ENCODE assay signal across 28 cellular contexts in the genomic region with DNA sequence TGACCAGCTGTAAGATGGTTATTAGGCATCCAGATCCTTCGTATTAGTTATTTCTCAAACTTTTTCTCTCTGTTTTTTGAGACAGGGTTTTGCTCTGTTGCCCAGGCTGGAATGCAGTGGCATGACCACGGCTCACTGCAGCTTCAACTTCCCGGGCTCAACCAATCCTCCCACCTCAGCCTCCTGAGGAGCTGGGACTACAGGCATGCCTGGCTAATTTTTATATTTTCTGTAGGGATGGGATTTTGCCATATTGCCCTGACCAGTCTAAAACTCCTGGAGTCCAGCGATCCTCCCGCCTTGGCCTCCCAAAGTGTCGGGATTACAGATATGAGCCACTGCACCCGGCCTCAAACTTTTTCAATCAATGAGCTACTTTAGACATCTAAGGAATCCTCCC. TPM values are rescaled to one million over a fixed set of nuclear protein-coding genes. Genes with fewer than 3 reads are reported as not detected.
"Had no signal": no experiment of that assay in that cellular context is flagged by ENCODE, and none has a peak within 500 bp of the region (broad histone marks: within the 10 kb centered on the region; RNA-seq: fewer than 3 reads in every experiment).

No MANE protein-coding gene starts in this region.

- H3K27ac ChIP-seq: neutrophil, ovary, parathyroid adenoma, psoas muscle, right lobe of liver, sigmoid colon, suprapubic skin, testis, tibial artery, transverse colon, upper lobe of left lung, vagina had no signal

- H3K36me3 ChIP-seq: neutrophil, ovary, right lobe of liver, sigmoid colon, suprapubic skin, tibial artery, transverse colon, upper lobe of left lung, vagina had no signal

- H3K9me3 ChIP-seq: neutrophil, ovary, psoas muscle, right lobe of liver, sigmoid colon, suprapubic skin, testis, tibial artery, transverse colon, upper lobe of left lung, vagina had no signal

- H3K4me1 ChIP-seq: parathyroid adenoma, psoas muscle, right lobe of liver, sigmoid colon, suprapubic skin, testis, tibial artery, transverse colon, upper lobe of left lung, vagina had no signal

- H3K4me3 ChIP-seq: ovary, psoas muscle, right lobe of liver, sigmoid colon, suprapubic skin, testis, tibial artery, transverse colon, upper lobe of left lung, vagina had no signal

- H3K27me3 ChIP-seq: neutrophil, ovary, right lobe of liver, testis, transverse colon, upper lobe of left lung, vagina had no signal

- ATAC-seq: naive thymus-derived CD8-positive, alpha-beta T cell; natural killer cell treated with Interleukin-12 subunit alpha and Interleukin-12 subunit beta and Interleukin-15 and Interleukin-18, amount 100 ng/mL, for 72 hours; psoas muscle; right cardiac atrium; right lobe of liver; stimulated activated effector memory CD8-positive, alpha-beta T cell treated with anti-CD3 and anti-CD28 coated beads, Interleukin-12 subunit alpha, Interleukin-12 subunit beta, amount 100 ng/mL, for 72 hours; stimulated activated naive B cell treated with anti-CD40 and anti-IgM and Interleukin-4, amounts not matched to agents 10 μg/mL and 1 μg/mL and 100 μg/mL, for 72 hours had no signal

- DNase-seq: naive B cell; naive thymus-derived CD8-positive, alpha-beta T cell; nephron progenitor cell; nucleus accumbens; ovary; posterior cingulate gyrus; psoas muscle; right cardiac atrium; right lobe of liver; sigmoid colon; small intestine; stimulated activated CD4-positive, alpha-beta T cell treated with anti-CD3 and anti-CD28 coated beads, Interleukin-15, amount 100 ng/mL, for 24 hours; stimulated activated CD4-positive, alpha-beta T cell treated with anti-CD3 and anti-CD28 coated beads, Interleukin-2, amount 100 ng/mL, for 24 hours; stimulated activated CD4-positive, alpha-beta T cell treated with anti-CD3 and anti-CD28 coated beads, Interleukin-2, amount 100 ng/mL, for 48 hours; stimulated activated CD4-positive, alpha-beta T cell treated with anti-CD3 and anti-CD28 coated beads, Interleukin-4, amount 100 ng/mL, for 24 hours; stimulated activated naive B cell treated with anti-CD40 and anti-IgM and Interleukin-4, amounts not matched to agents 10 μg/mL and 1 μg/mL and 100 μg/mL, for 72 hours; stimulated activated naive CD4-positive, alpha-beta T cell treated with Interleukin-2 at 50 U/mL for 16 hours; substantia nigra; testis; transverse colon; upper lobe of left lung had no signal

RNA-seq across cellular contexts. Expression of a gene that starts 33.1 kb away (rescaled TPM):
- total RNA-seq: naive thymus-derived CD8-positive, alpha-beta T cell; natural killer cell treated with Interleukin-12 subunit alpha and Interleukin-12 subunit beta and Interleukin-15 and Interleukin-18, amount 100 ng/mL, for 72 hours; right lobe of liver had no signal
- polyA plus RNA-seq: naive thymus-derived CD8-positive, alpha-beta T cell had no signal
